ENCODE assay signal across 16 cellular contexts in the genomic region with DNA sequence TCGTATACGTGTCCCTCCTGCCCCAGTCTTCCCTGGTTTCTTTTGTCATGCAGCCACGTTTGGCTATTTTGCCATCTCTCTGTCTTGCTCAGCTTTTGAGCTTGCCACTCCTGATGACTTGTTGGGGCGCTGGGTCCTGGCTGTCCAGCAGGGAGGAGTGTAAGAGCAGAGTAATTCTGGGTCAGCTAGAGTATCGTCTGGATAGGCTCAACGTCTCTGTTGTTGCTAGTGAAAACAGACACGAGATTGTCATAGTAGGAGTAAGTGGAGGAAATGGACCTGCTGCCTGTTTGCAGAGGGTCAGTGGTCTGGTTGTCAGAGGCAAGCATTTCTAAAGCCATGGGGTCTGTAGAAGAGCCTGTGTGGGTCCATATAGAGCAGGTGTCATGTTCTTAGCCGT.
DNase-seq lines count a peak whose midpoint lies in the region; ATAC-seq and TF ChIP-seq lines count a peak whose summit lies in the region.
"Had no signal": no experiment of that assay in that cellular context is flagged by ENCODE, and none has a peak within 500 bp of the region (broad histone marks: within the 10 kb centered on the region; RNA-seq: fewer than 3 reads in every experiment).

No MANE protein-coding gene starts in this region.

- no peak overlapping the region for H3K4me3 Mint-ChIP-seq in natural killer cell
- H3K4me3 Mint-ChIP-seq: immature natural killer cell had no signal

- no peaks in the 10 kb centered on the region for H3K9me3 Mint-ChIP-seq in natural killer cell
- H3K9me3 Mint-ChIP-seq: immature natural killer cell had no signal

- H3K4me1 Mint-ChIP-seq in natural killer cell: peaks cover 60 to 71% of the 10 kb centered on the region in 2 donors

- WGBS in adrenal gland, 4 donors: 85 to 90% (median 86%) methylated on average over 8 of the region's 8 CpGs

- peak; percentile 16 for ATAC-seq in Right ventricle myocardium inferior
- no peak for ATAC-seq in left cardiac atrium
- no peak for ATAC-seq in natural killer cell
- no peak for ATAC-seq in GM19351 (IDR thresholded peaks at IDR 0.05; ENCODE audit: unreplicated experiment)
- ATAC-seq: Panc1 had no signal

- H3K36me3 ChIP-seq in adrenal gland (replicated peaks in 1 of 2) (peaks cover 0 to 14% of the 10 kb centered on the region in 2 donors), uterus (no peaks in the 10 kb centered on the region)

- TF ChIP-seq POLR2A in adrenal gland (IDR thresholded peaks at IDR 0.05): no peak
- TF ChIP-seq POLR2A in uterus (IDR thresholded peaks at IDR 0.05): no peak

- H3K9me3 ChIP-seq in adrenal gland (replicated peaks in 1 of 3) (no peaks in the 10 kb centered on the region), uterus (no peaks in the 10 kb centered on the region)

- no peak for TF ChIP-seq CTCF in adrenal gland (IDR thresholded peaks at IDR 0.05)
- TF ChIP-seq CTCF in natural killer cell (IDR thresholded peaks at IDR 0.05): no peak
- TF ChIP-seq CTCF in uterus (IDR thresholded peaks at IDR 0.05): no peak

- peak overlapping the region in 3 of 5 donors; percentile 13 to 74 (median 54) for H3K27ac ChIP-seq in adrenal gland
- H3K27ac ChIP-seq in uterus: peak overlapping the region; percentile 81 to 82

- H3K4me3 ChIP-seq in adrenal gland: no peak overlapping the region
- H3K4me3 ChIP-seq in uterus: no peak overlapping the region

- peak overlapping the region; percentile 29 to 47 for H3K27ac Mint-ChIP-seq in natural killer cell

- intact Hi-C loops in Right ventricle myocardium inferior (cut with DNase I) (no loop called here), left cardiac atrium (cut with DNase I) (no loop called here), adrenal gland (cut with DNase I) (no loop called here), natural killer cell (cut with micrococcal nuclease) (no loop called here), uterus (cut with DNase I; ENCODE audit: low total_unique reads) (no loop called here)

- H3K27me3 ChIP-seq in adrenal gland: no peaks in the 10 kb centered on the region
- no peaks in the 10 kb centered on the region for H3K27me3 ChIP-seq in uterus

- no peaks in the 10 kb centered on the region for H3K36me3 Mint-ChIP-seq in natural killer cell

- peaks cover 8 to 22% of the 10 kb centered on the region in 2 donors for H3K4me1 ChIP-seq in adrenal gland (replicated peaks in 1 of 2)
- no peaks in the 10 kb centered on the region for H3K4me1 ChIP-seq in uterus

- DNase-seq in Right ventricle myocardium inferior (ENCODE audit: missing footprints): no peak
- DNase-seq in left cardiac atrium: no peak
- no peak for DNase-seq in adrenal gland
- no peak for DNase-seq in natural killer cell
- no peak for DNase-seq in uterus
- no peak for DNase-seq in activated gamma-delta T cell (lab: John Stamatoyannopoulos, UW)
- DNase-seq in DMS 273 (lab: John Stamatoyannopoulos, UW; ENCODE audit: unreplicated experiment): no peak
- DNase-seq: HCEC 1CT; immature natural killer cell; NCI-H1048; NCI-H2171; NCI-H82; nucleus accumbens; stimulated activated CD4-positive, alpha-beta T cell treated with anti-CD3 and anti-CD28 coated beads, Interleukin-4, amount 100 ng/mL, for 24 hours had no signal

- no peaks in the 10 kb centered on the region for H3K27me3 Mint-ChIP-seq in natural killer cell (ENCODE audit: low read depth in 2 of 2)
